In the genomic region with DNA sequence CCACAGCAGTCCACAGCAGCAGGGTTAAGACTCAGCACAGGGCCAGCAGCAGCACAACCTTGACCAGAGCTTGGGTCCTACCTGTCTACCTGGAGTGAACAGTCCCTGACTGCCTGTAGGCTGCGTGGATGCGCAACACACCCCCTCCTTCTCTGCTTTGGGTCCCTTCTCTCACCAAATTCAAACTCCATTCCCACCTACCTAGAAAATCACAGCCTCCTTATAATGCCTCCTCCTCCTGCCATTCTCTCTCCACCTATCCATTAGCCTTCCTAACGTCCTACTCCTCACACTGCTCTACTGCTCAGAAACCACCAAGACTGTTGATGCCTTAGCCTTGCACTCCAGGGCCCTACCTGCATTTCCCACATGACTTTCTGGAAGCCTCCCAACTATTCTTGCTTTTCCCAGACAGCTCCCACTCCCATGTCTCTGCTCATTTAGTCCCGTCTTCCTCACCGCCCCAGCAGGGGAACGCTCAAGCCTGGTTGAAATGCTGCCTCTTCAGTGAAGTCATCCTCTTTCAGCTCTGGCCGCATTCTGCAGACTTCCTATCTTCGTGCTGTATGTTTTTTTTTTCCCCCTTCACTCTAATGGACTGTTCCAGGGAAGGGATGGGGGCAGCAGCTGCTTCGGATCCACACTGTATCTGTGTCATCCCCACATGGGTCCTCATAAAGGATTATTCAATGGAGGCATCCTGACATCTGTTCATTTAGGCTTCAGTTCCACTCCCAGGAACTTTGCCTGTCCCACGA, we compare ENCODE assay signal across 13 cellular contexts. TPM values are rescaled to one million over a fixed set of nuclear protein-coding genes. Genes with fewer than 3 reads are reported as not detected.
A peak's percentile ranks its signal among the peaks of the same experiment; 100 is the strongest.
DNase-seq lines count a peak whose midpoint lies in the region; ATAC-seq, FAIRE-seq and TF ChIP-seq lines count a peak whose summit lies in the region.
"Had no signal": no experiment of that assay in that cellular context is flagged by ENCODE, and none has a peak within 500 bp of the region (broad histone marks: within the 10 kb centered on the region; RNA-seq: fewer than 3 reads in every experiment).

No MANE protein-coding gene starts in this region.

- peaks cover 6% of the 10 kb centered on the region for H3K9me1 ChIP-seq in K562 (ENCODE audit: control insufficient read depth, insufficient read depth, low read length)

- H3K36me3 ChIP-seq in HEK293 (ENCODE audit: control insufficient read depth in 2 of 2, insufficient read depth in 1 of 2, low read length in 2 of 2), result peaks cover 0 to 73% of the 10 kb centered on the region in 2 experiments; a peak in 1 of 3 replicates
- H3K36me3 ChIP-seq in K562 (ENCODE audit: control insufficient read depth, insufficient read depth, low read length), result peaks cover 86% of the 10 kb centered on the region
- peaks cover 57% of the 10 kb centered on the region for H3K36me3 ChIP-seq in BE2C

- H3K4me1 ChIP-seq in HEK293 (ENCODE audit: control insufficient read depth, insufficient read depth, low read length) (no peaks in the 10 kb centered on the region), K562 (replicated peaks in 1 of 2; ENCODE audit: control insufficient read depth in 2 of 2, insufficient read depth in 2 of 2, low read length in 2 of 2) (peaks cover 20 to 50% of the 10 kb centered on the region in 2 experiments; a peak in 4 of 5 replicates), BE2C (no peaks in the 10 kb centered on the region)

- H3K4me3 Mint-ChIP-seq in CD4-positive, alpha-beta T cell, result peak overlapping the region; percentile 39
- H3K4me3 Mint-ChIP-seq in naive thymus-derived CD8-positive, alpha-beta T cell, result peak overlapping the region in 2 of 10 donors; percentile 17 to 34

- TF ChIP-seq CTCF in CD4-positive, alpha-beta T cell (IDR thresholded peaks at IDR 0.05), result no peak
- no peak for TF ChIP-seq CTCF in HEK293 (tag by site-specific recombination; IDR thresholded peaks at IDR 0.05)
- no peak for TF ChIP-seq CTCF in K562 (IDR thresholded peaks at IDR 0.05 in 2 of 3, conservative IDR thresholded peaks at IDR 0.05 in 1 of 3; ENCODE audit: insufficient read depth in 2 of 3, low read depth in 1 of 3, low read length in 3 of 3)
- no peak for TF ChIP-seq CTCF in BE2C (IDR thresholded peaks at IDR 0.05; ENCODE audit: low read depth, low read length)

- in situ Hi-C loops in K562 (cut with MboI), result no loop called here

- no peak for ATAC-seq in CD4-positive, alpha-beta T cell (ENCODE audit: poor library complexity)
- ATAC-seq in K562, result peak; percentile 6
- ATAC-seq in naive thymus-derived CD8-positive, alpha-beta T cell, result no peak
- no peak for ATAC-seq in GM18517 (IDR thresholded peaks at IDR 0.05; ENCODE audit: unreplicated experiment)
- no peak for ATAC-seq in GM19351 (IDR thresholded peaks at IDR 0.05; ENCODE audit: unreplicated experiment)

- peaks cover 39% of the 10 kb centered on the region for H3K4me1 Mint-ChIP-seq in CD4-positive, alpha-beta T cell (ENCODE audit: low read depth)
- peaks cover 26 to 49% (median 35%) of the 10 kb centered on the region in 4 donors for H3K4me1 Mint-ChIP-seq in naive thymus-derived CD8-positive, alpha-beta T cell

- no peaks in the 10 kb centered on the region for H3K79me2 ChIP-seq in K562 (ENCODE audit: control insufficient read depth, insufficient read depth, low read length)

- CTCF ChIA-PET in CD4-positive, alpha-beta T cell (lab: Charles Lee), result no interaction called here
- CTCF ChIA-PET in HEK293 (lab: Yijun Ruan, JAX), result interaction anchor here (0.6 to 1.0 kb wide), 4 partner anchors 10 to 430 kb away, joined by 3 read pairs; no protein-coding TSS in a partner anchor
- CTCF ChIA-PET in K562 (lab: Yijun Ruan, JAX; ENCODE audit: low intra/inter-chr PET ratio), result no interaction called here

- H3K4me3 ChIP-seq in HEK293 (ENCODE audit: low read depth, low read length) (no peak overlapping the region), K562 (no peak overlapping the region), BE2C (ENCODE audit: low read depth, low read length) (no peak overlapping the region)
- H3K4me3 ChIP-seq: thyroid gland had no signal

- POLR2A ChIA-PET in CD4-positive, alpha-beta T cell (lab: Charles Lee), result no interaction called here
- POLR2A ChIA-PET in HEK293 (lab: Yijun Ruan, JAX), result no interaction called here
- POLR2A ChIA-PET in K562 (lab: Yijun Ruan, JAX), result interaction anchor here (0.9 to 1.4 kb wide), 3 partner anchors 11 to 224 kb away, joined by 3 to 7 read pairs (median 7); no protein-coding TSS in a partner anchor
- POLR2A ChIA-PET in naive thymus-derived CD8-positive, alpha-beta T cell (lab: Charles Lee), result interaction anchor here (1.2 kb wide), 1 partner anchor 80 kb away, joined by 3 read pairs; no protein-coding TSS in a partner anchor

- no peak for TF ChIP-seq RAD21 in K562 (CRISPR knock-in tag; conservative IDR thresholded peaks at IDR 0.05 in 1 of 2, IDR thresholded peaks at IDR 0.05 in 1 of 2)

- 80% methylated on average over 7 of the region's 10 CpGs for WGBS in K562 (ENCODE audit: insufficient coverage, low coverage, missing lambda C conversion rate)

- no TSS peak for BruUV-seq in K562 (replicated peaks; lab: Mats Ljungman, UMichigan)

- TF ChIP-seq POLR2A in K562 (conservative IDR thresholded peaks at IDR 0.05), result peak; percentile 78

- H3K4me2 ChIP-seq in K562 (ENCODE audit: insufficient read depth, low read length), result no peak overlapping the region

- no peaks in the 10 kb centered on the region for H3K27me3 ChIP-seq in CD4-positive, alpha-beta T cell (ENCODE audit: control insufficient read depth, insufficient read depth, low read length)
- H3K27me3 ChIP-seq in K562 (ENCODE audit: control insufficient read depth in 2 of 2, insufficient read depth in 2 of 2, low read length in 2 of 2) (no peaks in the 10 kb centered on the region), BE2C (no peaks in the 10 kb centered on the region)
- H3K27me3 ChIP-seq: thyroid gland had no signal

- no peak overlapping the region for H3K27ac ChIP-seq in CD4-positive, alpha-beta T cell (ENCODE audit: low read depth, low read length)
- no peak overlapping the region for H3K27ac ChIP-seq in HEK293 (ENCODE audit: extremely low read depth, low read depth, low read length)
- no peak overlapping the region for H3K27ac ChIP-seq in K562 (ENCODE audit: extremely low read depth, low read depth, low read length)
- H3K27ac ChIP-seq: thyroid gland had no signal

- no peak for FAIRE-seq in K562 (lab: Jason Lieb, UNC)
- FAIRE-seq: D721Med had no signal

- no peaks in the 10 kb centered on the region for H3K9me3 ChIP-seq in CD4-positive, alpha-beta T cell (ENCODE audit: control insufficient read depth, low read length)
- H3K9me3 ChIP-seq in HEK293 (ENCODE audit: control insufficient read depth, insufficient read depth, low read depth, low read length), result no peaks in the 10 kb centered on the region
- no peaks in the 10 kb centered on the region for H3K9me3 ChIP-seq in K562 (replicated peaks; ENCODE audit: control insufficient read depth, insufficient read depth, low read depth, low read length)
- H3K9me3 ChIP-seq in BE2C, result no peaks in the 10 kb centered on the region
- H3K9me3 ChIP-seq: thyroid gland had no signal

- peaks cover 70% of the 10 kb centered on the region for H3K36me3 Mint-ChIP-seq in CD4-positive, alpha-beta T cell (ENCODE audit: low read depth)
- peaks cover 4 to 55% (median 9%) of the 10 kb centered on the region in 3 donors for H3K36me3 Mint-ChIP-seq in naive thymus-derived CD8-positive, alpha-beta T cell

- no peaks in the 10 kb centered on the region for H4K20me1 ChIP-seq in K562 (replicated peaks; ENCODE audit: control insufficient read depth, insufficient read depth, low read length)

- H2AFZ ChIP-seq in K562 (ENCODE audit: low read depth, low read length), result no peak overlapping the region

- H3K27ac Mint-ChIP-seq in CD4-positive, alpha-beta T cell, result peak overlapping the region; percentile 72
- peak overlapping the region in 9 of 10 donors; percentile 5 to 87 (median 76) for H3K27ac Mint-ChIP-seq in naive thymus-derived CD8-positive, alpha-beta T cell

- no peaks in the 10 kb centered on the region for H3K9me3 Mint-ChIP-seq in CD4-positive, alpha-beta T cell
- H3K9me3 Mint-ChIP-seq in naive thymus-derived CD8-positive, alpha-beta T cell, result no peaks in the 10 kb centered on the region

- DNase-seq in CD4-positive, alpha-beta T cell, result no peak
- DNase-seq in K562 (ENCODE audit: extremely low read depth in 1 of 4, low spot score in 3 of 4), result no peak
- no peak for DNase-seq in naive thymus-derived CD8-positive, alpha-beta T cell
- no peak for DNase-seq in SK-N-DZ (ENCODE audit: low spot score)
- DNase-seq in BE2C, result no peak
- DNase-seq: activated T-cell treated with anti-CD3 and anti-CD28 coated beads, Interleukin-2, amount 50 U/mL, for 1 hour; effector CD4-positive, alpha-beta T cell; NCI-H446; thyroid gland had no signal

- intact Hi-C loops in CD4-positive, alpha-beta T cell (cut with DNase I, micrococcal nuclease), result no loop called here
- intact Hi-C loops in K562 (cut with micrococcal nuclease), result no loop called here

- H3K27me3 Mint-ChIP-seq in CD4-positive, alpha-beta T cell, result no peaks in the 10 kb centered on the region
- H3K27me3 Mint-ChIP-seq in naive thymus-derived CD8-positive, alpha-beta T cell, result no peaks in the 10 kb centered on the region

- no peak overlapping the region for H3K9ac ChIP-seq in K562 (ENCODE audit: insufficient read depth in 1 of 2, low read depth in 2 of 2, low read length in 2 of 2)

- no peak for TF ChIP-seq EP300 in K562 (IDR thresholded peaks at IDR 0.05; ENCODE audit: low read length)

RNA-seq across cellular contexts. Expression of a gene that starts 3.3 kb away (rescaled TPM):
- 10 to 100 TPM; 14.7 to 16.8 TPM for total RNA-seq in CD4-positive, alpha-beta T cell
- total RNA-seq in K562 (2011; cell fraction: chromatin; rRNA removed; ENCODE audit: low replicate concordance), result 50.1 and 71.5 TPM in 2 replicates
- total RNA-seq in K562 (2011; cell fraction: nucleolus; rRNA removed), result 32.2 and 35.4 TPM in 2 replicates
- total RNA-seq in K562 (2011; cell fraction: nucleoplasm; rRNA removed), result 35.9 and 50.0 TPM in 2 replicates
- total RNA-seq in K562 (2014; rRNA removed), result 2.1 and 2.9 TPM in 2 replicates
- total RNA-seq in K562 (2014; rRNA removed; fragmentation: Illumina TruSeq; extraction: Trizol), result 2.7 and 3.2 TPM in 2 replicates
- total RNA-seq in K562 (2015; rRNA removed; fragmentation: Illumina TruSeq; extraction: Trizol), result 3.2 and 3.5 TPM in 2 replicates
- 5.2 and 9.4 TPM in 2 replicates for total RNA-seq in K562 (2021)
- polyA plus RNA-seq in K562 (2011; rRNA removed), result 6.4 and 10.7 TPM in 2 replicates
- polyA plus RNA-seq in K562 (2011; cell fraction: cytosol; rRNA removed), result 9.9 and 10.0 TPM in 2 replicates
- polyA plus RNA-seq in K562 (2011; cell fraction: nucleus; rRNA removed), result 56.7 and 61.5 TPM in 2 replicates
- 5.7 and 12.3 TPM in 2 replicates for polyA plus RNA-seq in K562 (2012)
- 6.1 TPM in 2 replicates for polyA plus RNA-seq in K562 (2014; fragmentation: Illumina TruSeq; extraction: Trizol)
- polyA plus RNA-seq in K562 (2014; fragmentation: Nextera tagmentation; extraction: Ambion mirVana), result under 1 TPM; 0.34 to 0.35 TPM
- polyA plus RNA-seq in K562 (2014; rRNA removed), result 6.3 and 7.2 TPM in 2 replicates
- polyA minus RNA-seq in K562 (2011; rRNA and poly(A)+ RNA removed), result 9.5 and 10.0 TPM in 2 replicates
- polyA minus RNA-seq in K562 (2011; cell fraction: cytosol; rRNA and poly(A)+ RNA removed), result 2.2 and 3.4 TPM in 2 replicates
- 11.3 and 13.7 TPM in 2 replicates for polyA minus RNA-seq in K562 (2011; cell fraction: nucleus; rRNA and poly(A)+ RNA removed)
- 10 to 100 TPM; 15.1 to 19.6 TPM for total RNA-seq in naive thymus-derived CD8-positive, alpha-beta T cell
- 10 to 100 TPM in 1 of 3 donors, 1 to 10 TPM in 2; 7.4 to 15.8 (median 8.6) TPM for polyA plus RNA-seq in naive thymus-derived CD8-positive, alpha-beta T cell
- 3.5 and 4.6 TPM in 2 replicates for polyA plus RNA-seq in SK-N-DZ (2014; cell fraction: cytosol; rRNA removed)
- polyA plus RNA-seq in SK-N-DZ (2014; cell fraction: nucleus; rRNA removed), result 24.1 and 42.9 TPM in 2 replicates
- 21.4 TPM for polyA plus RNA-seq in BE2C (2012; ENCODE audit: insufficient read depth, insufficient read length, low read depth)

Comparison
In these comparisons a context has a peak if more than half of its experiments do, and no peak if none do; other contexts are left out.
1. POLR2A ChIA-PET loops: an anchor here in K562 (0.9 to 1.4 kb wide) and naive thymus-derived CD8-positive, alpha-beta T cell (1.2 kb wide); none called in CD4-positive, alpha-beta T cell and HEK293.